Comparison of ENCODE assay signal across 11 cellular contexts in genomic region chr11:306645-307371, GRCh38. TPM values are rescaled to one million over a fixed set of nuclear protein-coding genes. Genes with fewer than 3 reads are reported as not detected.
DNase-seq lines count a peak whose midpoint lies in the region; ATAC-seq and TF ChIP-seq lines count a peak whose summit lies in the region.
"Had no signal": no experiment of that assay in that cellular context is flagged by ENCODE, and none has a peak within 500 bp of the region (broad histone marks: within the 10 kb centered on the region; RNA-seq: fewer than 3 reads in every experiment).

No MANE protein-coding gene starts in this region.

- H3K27me3 Mint-ChIP-seq in IgD-negative memory B cell, result peaks cover 2% of the 10 kb centered on the region
- no peaks in the 10 kb centered on the region for H3K27me3 Mint-ChIP-seq in activated CD8-positive, alpha-beta T cell treated with anti-CD3 and anti-CD28 coated beads, Interleukin-2, amount 10 ng/mL, durations not matched to agents 7 days and 5 days (ENCODE audit: low read depth)

- H3K36me3 ChIP-seq in right lobe of liver, result no peaks in the 10 kb centered on the region
- H3K36me3 ChIP-seq in stomach, result no peaks in the 10 kb centered on the region

- no peaks in the 10 kb centered on the region for H3K9me3 ChIP-seq in right lobe of liver
- H3K9me3 ChIP-seq in stomach, result no peaks in the 10 kb centered on the region

- peak overlapping the region in 2 of 3 donors; percentile 10 to 59 for H3K27ac Mint-ChIP-seq in IgD-negative memory B cell
- H3K27ac Mint-ChIP-seq in activated CD8-positive, alpha-beta T cell treated with anti-CD3 and anti-CD28 coated beads, Interleukin-2, amount 10 ng/mL, durations not matched to agents 7 days and 5 days, result peak overlapping the region; percentile 99

- H3K4me3 Mint-ChIP-seq in IgD-negative memory B cell, result peak overlapping the region in 2 of 4 donors; percentile 49 to 89
- H3K4me3 Mint-ChIP-seq in activated CD8-positive, alpha-beta T cell treated with anti-CD3 and anti-CD28 coated beads, Interleukin-2, amount 10 ng/mL, durations not matched to agents 7 days and 5 days, result peak overlapping the region; percentile 98

- H3K4me3 ChIP-seq in right lobe of liver, result no peak overlapping the region
- H3K4me3 ChIP-seq in stomach, result peak overlapping the region in 1 of 4 donors; percentile 56

- H3K4me1 Mint-ChIP-seq in IgD-negative memory B cell, result peaks cover 37 to 44% (median 38%) of the 10 kb centered on the region in 3 donors
- peaks cover 52% of the 10 kb centered on the region for H3K4me1 Mint-ChIP-seq in activated CD8-positive, alpha-beta T cell treated with anti-CD3 and anti-CD28 coated beads, Interleukin-2, amount 10 ng/mL, durations not matched to agents 7 days and 5 days (ENCODE audit: low read depth)

- TF ChIP-seq POLR2A in right lobe of liver (IDR thresholded peaks at IDR 0.05) (no peak), stomach (IDR thresholded peaks at IDR 0.05) (no peak)

- no peak for ATAC-seq in activated CD8-positive, alpha-beta T cell treated with anti-CD3 and anti-CD28 coated beads, Interleukin-2, amount 10 ng/mL, durations not matched to agents 7 days and 5 days
- no peak for ATAC-seq in right lobe of liver
- no peak for ATAC-seq in HG03097 (IDR thresholded peaks at IDR 0.05; ENCODE audit: low FRiP score, unreplicated experiment)

- CTCF ChIA-PET in activated CD8-positive, alpha-beta T cell treated with anti-CD3 and anti-CD28 coated beads, Interleukin-2, amount 10 ng/mL, durations not matched to agents 7 days and 5 days (lab: Charles Lee), result interaction anchor here (0.8 to 4.5 kb wide), 11 partner anchors 9 to 212 kb away, joined by 3 to 49 read pairs (median 8); partner anchors contain the start of genes PGGHG and PTDSS2

- H3K27me3 ChIP-seq in right lobe of liver, result no peaks in the 10 kb centered on the region
- H3K27me3 ChIP-seq in stomach, result no peaks in the 10 kb centered on the region

- H3K4me1 ChIP-seq in right lobe of liver (peaks cover 0 to 23% (median 10%) of the 10 kb centered on the region in 4 donors), stomach (peaks cover 6 to 50% (median 28%) of the 10 kb centered on the region in 4 donors)

- no peak for DNase-seq in activated CD8-positive, alpha-beta T cell treated with anti-CD3 and anti-CD28 coated beads, Interleukin-2, amount 10 ng/mL, durations not matched to agents 7 days and 5 days
- peak in 2 of 3 donors; percentile 57 to 58 for DNase-seq in right lobe of liver
- DNase-seq in stomach, result no peak
- no peak for DNase-seq in central memory CD4-positive, alpha-beta T cell
- no peak for DNase-seq in medulla oblongata (ENCODE audit: extremely low spot score)
- DNase-seq: activated gamma-delta T cell, NCI-H446 had no signal

- POLR2A ChIA-PET in activated CD8-positive, alpha-beta T cell treated with anti-CD3 and anti-CD28 coated beads, Interleukin-2, amount 10 ng/mL, durations not matched to agents 7 days and 5 days (lab: Charles Lee), result interaction anchor here (0.7 to 5.1 kb wide), 8 partner anchors 8 to 56 kb away, joined by 3 to 60 read pairs (median 6); partner anchors contain the start of genes IFITM1 and IFITM5

- H3K9me3 Mint-ChIP-seq in IgD-negative memory B cell, result no peaks in the 10 kb centered on the region
- no peaks in the 10 kb centered on the region for H3K9me3 Mint-ChIP-seq in activated CD8-positive, alpha-beta T cell treated with anti-CD3 and anti-CD28 coated beads, Interleukin-2, amount 10 ng/mL, durations not matched to agents 7 days and 5 days (ENCODE audit: insufficient read depth)

- no peak for TF ChIP-seq CTCF in right lobe of liver (IDR thresholded peaks at IDR 0.05)
- TF ChIP-seq CTCF in stomach (IDR thresholded peaks at IDR 0.05), result no peak

- WGBS in right lobe of liver (ENCODE audit: insufficient coverage, low coverage, low lambda C conversion rate, missing lambda C conversion rate), result 91% methylated on average over 5 of the region's 17 CpGs
- WGBS in stomach, 5 donors, result 85 to 94% (median 89%) methylated on average over 15 to 17 of the region's 17 CpGs

- H3K27ac ChIP-seq in right lobe of liver (peak overlapping the region; percentile 58 to 95 (median 94)), stomach (peak overlapping the region; percentile 0 to 93 (median 80))

- no peaks in the 10 kb centered on the region for H3K36me3 Mint-ChIP-seq in IgD-negative memory B cell
- H3K36me3 Mint-ChIP-seq in activated CD8-positive, alpha-beta T cell treated with anti-CD3 and anti-CD28 coated beads, Interleukin-2, amount 10 ng/mL, durations not matched to agents 7 days and 5 days (ENCODE audit: low read depth), result peaks cover 28% of the 10 kb centered on the region

- no peak for TF ChIP-seq EP300 in stomach (IDR thresholded peaks at IDR 0.05)

- intact Hi-C loops in right lobe of liver (cut with DNase I) (loop anchor here in 1 of 2 donors (10.0 kb wide), 1 partner anchor 58 kb away; the partner anchor contains the start of gene B4GALNT4), stomach (cut with DNase I; ENCODE audit: low total_unique reads) (no loop called here)

RNA-seq across cellular contexts. Expression of gene IFITM2, which starts 0.8 kb away (rescaled TPM):
- polyA plus RNA-seq in IgD-negative memory B cell (1,305 TPM), stomach (100 to 1,000 TPM; 276 to 394 (median 344) TPM)
- 1,000 to 10,000 TPM; 2,197 to 2,304 TPM for total RNA-seq in activated CD8-positive, alpha-beta T cell treated with anti-CD3 and anti-CD28 coated beads, Interleukin-2, amount 10 ng/mL, durations not matched to agents 7 days and 5 days
- total RNA-seq in right lobe of liver (100 to 1,000 TPM; 157 to 624 (median 390) TPM), stomach (10 to 100 TPM in 4 of 5 donors, 1 to 10 TPM in 1; 8.8 to 61.7 (median 12.9) TPM)

RNA-seq across cellular contexts. Expression of gene IFITM1, which starts 7.0 kb away (rescaled TPM):
- polyA plus RNA-seq in IgD-negative memory B cell (233 TPM), stomach (100 to 1,000 TPM in 2 of 3 donors, 10 to 100 TPM in 1; 79.9 to 224 (median 119) TPM)
- 1,000 to 10,000 TPM; 1,265 to 1,278 TPM for total RNA-seq in activated CD8-positive, alpha-beta T cell treated with anti-CD3 and anti-CD28 coated beads, Interleukin-2, amount 10 ng/mL, durations not matched to agents 7 days and 5 days
- total RNA-seq in right lobe of liver (100 to 1,000 TPM in 2 of 6 experiments, 10 to 100 TPM in 4; 15.7 to 159 (median 72.5) TPM), stomach (10 to 100 TPM in 4 of 5 donors, 1 to 10 TPM in 1; 7.0 to 59.8 (median 17.3) TPM)

RNA-seq across cellular contexts. Expression of gene IFITM5, which starts 7.5 kb away (rescaled TPM):
- not detected for polyA plus RNA-seq in IgD-negative memory B cell
- total RNA-seq in activated CD8-positive, alpha-beta T cell treated with anti-CD3 and anti-CD28 coated beads, Interleukin-2, amount 10 ng/mL, durations not matched to agents 7 days and 5 days, result not detected
- total RNA-seq in right lobe of liver, result not detected
- total RNA-seq in stomach, result under 1 TPM in 1 of 5 donors, not detected in 4; 0.73 TPM
- not detected for polyA plus RNA-seq in stomach
- total RNA-seq: LHCN-M2; T-helper 1 cell treated with Interleukin-12 subunit alpha and Interleukin-12 subunit beta and Interleukin-4 antibody, amounts not matched to agents 30 ng/mL and 1 ng/mL, for 36 hours had no signal

RNA-seq across cellular contexts. Expression of gene IFITM3, which starts 13.9 kb away (rescaled TPM):
- 1.4 TPM for polyA plus RNA-seq in IgD-negative memory B cell
- total RNA-seq in activated CD8-positive, alpha-beta T cell treated with anti-CD3 and anti-CD28 coated beads, Interleukin-2, amount 10 ng/mL, durations not matched to agents 7 days and 5 days, result 100 to 1,000 TPM; 174 to 182 TPM
- 1,000 to 10,000 TPM in 1 of 6 experiments, 100 to 1,000 TPM in 5; 445 to 1,124 (median 694) TPM for total RNA-seq in right lobe of liver
- 100 to 1,000 TPM in 3 of 5 donors, 10 to 100 TPM in 2; 11.9 to 271 (median 127) TPM for total RNA-seq in stomach
- 1,000 to 10,000 TPM in 1 of 3 donors, 100 to 1,000 TPM in 2; 538 to 1,128 (median 677) TPM for polyA plus RNA-seq in stomach

RNA-seq across cellular contexts. Expression of gene PGGHG, which starts 17.9 kb away (rescaled TPM):
- polyA plus RNA-seq in IgD-negative memory B cell, result 6.1 TPM
- total RNA-seq in activated CD8-positive, alpha-beta T cell treated with anti-CD3 and anti-CD28 coated beads, Interleukin-2, amount 10 ng/mL, durations not matched to agents 7 days and 5 days, result 100 to 1,000 TPM; 487 to 541 TPM
- total RNA-seq in right lobe of liver, result 100 to 1,000 TPM in 1 of 6 experiments, 10 to 100 TPM in 4, 1 to 10 TPM in 1; 7.7 to 110 (median 13.8) TPM
- total RNA-seq in stomach, result 10 to 100 TPM in 4 of 5 donors, 1 to 10 TPM in 1; 3.5 to 34.8 (median 11.9) TPM
- polyA plus RNA-seq in stomach, result 10 to 100 TPM; 14.4 to 44.0 (median 20.7) TPM

Comparison
In these comparisons a context has a peak if more than half of its experiments do, and no peak if none do; other contexts are left out.
1. DNase-seq: peak in right lobe of liver (2 of 3); none in activated CD8-positive, alpha-beta T cell treated with anti-CD3 and anti-CD28 coated beads, Interleukin-2, amount 10 ng/mL, durations not matched to agents 7 days and 5 days (single experiment), stomach (single experiment), central memory CD4-positive, alpha-beta T cell (single experiment) and medulla oblongata (single experiment).
2. RNA of gene IFITM1, which starts 7.0 kb away (total RNA-seq): 1,265 to 1,278 TPM in activated CD8-positive, alpha-beta T cell treated with anti-CD3 and anti-CD28 coated beads, Interleukin-2, amount 10 ng/mL, durations not matched to agents 7 days and 5 days; 15.7 to 159 TPM in right lobe of liver and 7.0 to 59.8 TPM in stomach; every median in the first group is over 4 times any median in the second.